ENCODE assay signal across 10 cellular contexts in genomic region chr2:130864830-130865229, GRCh38. TPM values are rescaled to one million over a fixed set of nuclear protein-coding genes. Genes with fewer than 3 reads are reported as not detected.
DNase-seq lines count a peak whose midpoint lies in the region; ATAC-seq and FAIRE-seq lines count a peak whose summit lies in the region.
"Had no signal": no experiment of that assay in that cellular context is flagged by ENCODE, and none has a peak within 500 bp of the region (broad histone marks: within the 10 kb centered on the region; RNA-seq: fewer than 3 reads in every experiment).

No MANE protein-coding gene starts in this region.

- H3K27me3 ChIP-seq in small intestine (ENCODE audit: control insufficient read depth in 2 of 2, insufficient read depth in 2 of 2, low read length in 2 of 2), result peaks cover 0 to 3% of the 10 kb centered on the region in 2 donors

- DNase-seq in NCI-H82 (lab: John Stamatoyannopoulos, UW), result peak; percentile 30
- no peak for DNase-seq in NCI-H82 treated with DMSO at 0.1 percent for 48 hours (lab: John Stamatoyannopoulos, UW; ENCODE audit: unreplicated experiment)
- peak; percentile 45 for DNase-seq in NCI-H526 treated with DMSO at 0.1 percent for 48 hours (lab: John Stamatoyannopoulos, UW)
- DNase-seq in small intestine, result peak; percentile 50
- no peak for DNase-seq in activated gamma-delta T cell treated with Interleukin-2 at 50 U/mL for 16 hours
- DNase-seq: CD4-positive, CD25-positive, alpha-beta regulatory T cell had no signal

- no peaks in the 10 kb centered on the region for H3K9me3 ChIP-seq in small intestine (ENCODE audit: control insufficient read depth, low read depth)

- 5 to 17% (median 12%) methylated on average over 5 of the region's 5 CpGs for WGBS in small intestine, 3 donors

- H3K4me1 ChIP-seq in small intestine (ENCODE audit: control insufficient read depth in 2 of 2, insufficient read depth in 1 of 2, low read depth in 1 of 2, low read length in 1 of 2), result no peaks in the 10 kb centered on the region

- peak; percentile 97 for ATAC-seq in esophagus mucosa
- no peak for ATAC-seq in GM19023 (IDR thresholded peaks at IDR 0.05; ENCODE audit: unreplicated experiment)
- ATAC-seq in HG03039 (IDR thresholded peaks at IDR 0.05; ENCODE audit: unreplicated experiment), result no peak

- H3K4me3 ChIP-seq in small intestine (ENCODE audit: low read depth in 1 of 2, low read length in 2 of 2), result no peak overlapping the region

- no peaks in the 10 kb centered on the region for H3K36me3 ChIP-seq in small intestine (ENCODE audit: control insufficient read depth in 2 of 2, insufficient read depth in 2 of 2, low read length in 2 of 2)

- no peak for FAIRE-seq in small intestine (lab: Jason Lieb, UNC)
- FAIRE-seq: colon had no signal

- no peak overlapping the region for H3K27ac ChIP-seq in small intestine (ENCODE audit: low read depth in 1 of 2, low read length in 1 of 2)

RNA-seq across cellular contexts. Expression of gene ARHGEF4, which starts 28.1 kb away (rescaled TPM):
- 41.8 TPM for total RNA-seq in esophagus mucosa
- 1 to 10 TPM in 1 of 3 donors, under 1 TPM in 1, not detected in 1; 0.22 to 2.8 TPM for polyA plus RNA-seq in small intestine

Comparison
In these comparisons a context has a peak if more than half of its experiments do, and no peak if none do; other contexts are left out.
1. DNase-seq: peak in NCI-H82 (single experiment), NCI-H526 treated with DMSO at 0.1 percent for 48 hours (single experiment) and small intestine (single experiment); none in NCI-H82 treated with DMSO at 0.1 percent for 48 hours (single experiment) and activated gamma-delta T cell treated with Interleukin-2 at 50 U/mL for 16 hours (single experiment).